In genomic region chr7:92766461-92767003, GRCh38 we compare ENCODE assay signal across 8 cellular contexts.
A peak's percentile ranks its signal among the peaks of the same experiment; 100 is the strongest.
DNase-seq lines count a peak whose midpoint lies in the region; ATAC-seq lines count a peak whose summit lies in the region.

No MANE protein-coding gene starts in this region.

- H3K9me3 ChIP-seq in mesodermal cell (ENCODE audit: control insufficient read depth, low read length): no peaks in the 10 kb centered on the region

- H3K36me3 ChIP-seq in mesodermal cell (ENCODE audit: control insufficient read depth, insufficient read depth, low read length): peaks cover 18% of the 10 kb centered on the region

- peak overlapping the region; percentile 70 for H3K27ac ChIP-seq in mesodermal cell (ENCODE audit: low read depth, low read length, severe bottlenecking)

- WGBS in mesodermal cell (ENCODE audit: insufficient coverage in 2 of 2), 2 experiments: 81 to 91% methylated on average over 1 to 3 of the region's 3 CpGs

- peaks cover 48% of the 10 kb centered on the region for H3K4me1 ChIP-seq in mesodermal cell (ENCODE audit: control insufficient read depth, insufficient read depth, low read length, poor library complexity, severe bottlenecking)

- DNase-seq in DMS53 treated with DMSO at 0.1 percent for 48 hours (lab: John Stamatoyannopoulos, UW; ENCODE audit: unreplicated experiment) (peak; percentile 91), NCI-H1417 treated with DMSO at 0.1 percent for 48 hours (lab: John Stamatoyannopoulos, UW) (peak; percentile 37), cerebellar cortex (ENCODE audit: low spot score) (peak; percentile 53), HK-2 (ENCODE audit: unreplicated experiment) (no peak), activated gamma-delta T cell (lab: John Stamatoyannopoulos, UW) (no peak)

- ATAC-seq in HG03342 (IDR thresholded peaks at IDR 0.05; ENCODE audit: unreplicated experiment) (no peak), GM21526 (IDR thresholded peaks at IDR 0.05; ENCODE audit: low FRiP score, unreplicated experiment) (no peak)

- H3K4me3 ChIP-seq in mesodermal cell (ENCODE audit: extremely low read depth, insufficient read depth, low read length, poor library complexity, severe bottlenecking): no peak overlapping the region

Comparison
In these comparisons a context has a peak if more than half of its experiments do, and no peak if none do; other contexts are left out.
1. DNase-seq: peak in DMS53 treated with DMSO at 0.1 percent for 48 hours (single experiment), NCI-H1417 treated with DMSO at 0.1 percent for 48 hours (single experiment) and cerebellar cortex (single experiment); none in HK-2 (single experiment) and activated gamma-delta T cell (single experiment).